ENCODE assay signal across 26 cellular contexts in genomic region chr17:68694791-68695485, GRCh38.
A peak's percentile ranks its signal among the peaks of the same experiment; 100 is the strongest.
DNase-seq lines count a peak whose midpoint lies in the region; ATAC-seq and TF ChIP-seq lines count a peak whose summit lies in the region.
"Had no signal": no experiment of that assay in that cellular context is flagged by ENCODE, and none has a peak within 500 bp of the region (broad histone marks: within the 10 kb centered on the region; RNA-seq: fewer than 3 reads in every experiment).

No MANE protein-coding gene starts in this region.

- H3K4me3 Mint-ChIP-seq in activated CD8-positive, alpha-beta memory T cell treated with anti-CD3 and anti-CD28 coated beads, Interleukin-2, amount 10 ng/mL, durations not matched to agents 7 days and 5 days: no peak overlapping the region
- H3K4me3 Mint-ChIP-seq: activated B cell treated with CpG ODN at 0.5 μM for 24 hours; activated CD4-positive, alpha-beta memory T cell treated with anti-CD3 and anti-CD28 coated beads, Interleukin-2, amount 10 ng/mL, durations not matched to agents 7 days and 5 days; central memory CD8-positive, alpha-beta T cell; IgD-negative memory B cell had no signal

- peak overlapping the region; percentile 11 for H3K4me2 ChIP-seq in skeletal muscle satellite cell (ENCODE audit: low read length)
- H3K4me2 ChIP-seq: SK-N-SH had no signal

- H3K4me3 ChIP-seq in HEK293 (ENCODE audit: low read depth, low read length): no peak overlapping the region
- H3K4me3 ChIP-seq in fibroblast of the aortic adventitia (ENCODE audit: low read depth, low read length): no peak overlapping the region
- no peak overlapping the region for H3K4me3 ChIP-seq in skeletal muscle satellite cell (ENCODE audit: low read length)
- H3K4me3 ChIP-seq: thyroid gland had no signal

- POLR2A ChIA-PET in HEK293 (lab: Yijun Ruan, JAX): no interaction called here

- in situ Hi-C loops in SK-MEL-5 (cut with HindIII; ENCODE audit: low pct_unique_long_range_greater_than_20kb, low sequenced_read_pairs): no loop called here

- no peaks in the 10 kb centered on the region for H3K4me1 Mint-ChIP-seq in activated CD8-positive, alpha-beta memory T cell treated with anti-CD3 and anti-CD28 coated beads, Interleukin-2, amount 10 ng/mL, durations not matched to agents 7 days and 5 days
- H3K4me1 Mint-ChIP-seq: activated B cell treated with CpG ODN at 0.5 μM for 24 hours; activated CD4-positive, alpha-beta memory T cell treated with anti-CD3 and anti-CD28 coated beads, Interleukin-2, amount 10 ng/mL, durations not matched to agents 7 days and 5 days; central memory CD8-positive, alpha-beta T cell had no signal

- ATAC-seq in activated CD8-positive, alpha-beta memory T cell treated with anti-CD3 and anti-CD28 coated beads, Interleukin-2, amount 10 ng/mL, durations not matched to agents 7 days and 5 days: no peak
- ATAC-seq: left lobe of liver; stimulated activated naive CD8-positive, alpha-beta T cell treated with anti-CD3 and anti-CD28 coated beads, Interleukin-15, Interleukin-2, amounts not matched to agents 100 U/mL and 50 U/mL, for 24 hours had no signal

- no peaks in the 10 kb centered on the region for H3K27me3 ChIP-seq in skeletal muscle satellite cell (ENCODE audit: control insufficient read depth, insufficient read depth, low read length)
- H3K27me3 ChIP-seq: thyroid gland had no signal

- H3K27ac Mint-ChIP-seq in activated CD8-positive, alpha-beta memory T cell treated with anti-CD3 and anti-CD28 coated beads, Interleukin-2, amount 10 ng/mL, durations not matched to agents 7 days and 5 days: no peak overlapping the region
- H3K27ac Mint-ChIP-seq: activated B cell treated with CpG ODN at 0.5 μM for 24 hours; activated CD4-positive, alpha-beta memory T cell treated with anti-CD3 and anti-CD28 coated beads, Interleukin-2, amount 10 ng/mL, durations not matched to agents 7 days and 5 days; IgD-negative memory B cell; progenitor cell of endocrine pancreas had no signal

- H3K27ac ChIP-seq in HEK293 (ENCODE audit: extremely low read depth, low read depth, low read length): no peak overlapping the region
- H3K27ac ChIP-seq: HL-60, thyroid gland had no signal

- CTCF ChIA-PET in HEK293 (lab: Yijun Ruan, JAX): interaction anchor here (0.7 kb wide), 1 partner anchor 233 kb away, joined by 3 read pairs; no protein-coding TSS in a partner anchor
- CTCF ChIA-PET in activated CD8-positive, alpha-beta memory T cell treated with anti-CD3 and anti-CD28 coated beads, Interleukin-2, amount 10 ng/mL, durations not matched to agents 7 days and 5 days (lab: Charles Lee): no interaction called here

- TF ChIP-seq CTCF in HEK293 (tag by site-specific recombination; IDR thresholded peaks at IDR 0.05) (no peak), fibroblast of the aortic adventitia (IDR thresholded peaks at IDR 0.05; ENCODE audit: insufficient read depth, low read length) (no peak)

- H3K27me3 Mint-ChIP-seq in activated CD8-positive, alpha-beta memory T cell treated with anti-CD3 and anti-CD28 coated beads, Interleukin-2, amount 10 ng/mL, durations not matched to agents 7 days and 5 days: peaks cover 4% of the 10 kb centered on the region

- DNase-seq in SK-MEL-5 (ENCODE audit: low read depth, low spot score) (peak; percentile 78), fibroblast of the aortic adventitia (ENCODE audit: low read depth) (peak; percentile 18), HT-29 (ENCODE audit: low spot score) (no peak), putamen (ENCODE audit: low spot score) (no peak)
- no peak for DNase-seq in activated CD8-positive, alpha-beta memory T cell treated with anti-CD3 and anti-CD28 coated beads, Interleukin-2, amount 10 ng/mL, durations not matched to agents 7 days and 5 days
- DNase-seq: activated B cell treated with CpG ODN at 0.5 μM for 24 hours; activated CD4-positive, alpha-beta memory T cell treated with anti-CD3 and anti-CD28 coated beads, Interleukin-2, amount 10 ng/mL, durations not matched to agents 7 days and 5 days; activated naive CD4-positive, alpha-beta T cell; amygdala; EL; midbrain; NCI-H1092 treated with DMSO at 0.1 percent for 48 hours; NCI-H2081; NK-92 treated with Interleukin-12 subunit alpha and Interleukin-12 subunit beta, amount 100 ng/mL, for 24 hours; SK-N-SH; small intestine; stimulated activated CD4-positive, alpha-beta T cell treated with anti-CD3 and anti-CD28 coated beads, Interleukin-2, amount 100 ng/mL, for 48 hours; stimulated activated naive CD8-positive, alpha-beta T cell treated with anti-CD3 and anti-CD28 coated beads, Interleukin-15, Interleukin-2, amounts not matched to agents 100 U/mL and 50 U/mL, for 24 hours; thyroid gland had no signal

- H3K4me1 ChIP-seq in HEK293 (ENCODE audit: control insufficient read depth, insufficient read depth, low read length) (no peaks in the 10 kb centered on the region; the same call in 1 of the 2 replicates), skeletal muscle satellite cell (ENCODE audit: control insufficient read depth, insufficient read depth, low read length) (peaks cover 29% of the 10 kb centered on the region)
- H3K4me1 ChIP-seq: thyroid gland had no signal

- no peaks in the 10 kb centered on the region for H3K36me3 ChIP-seq in HEK293 (ENCODE audit: control insufficient read depth in 2 of 2, insufficient read depth in 1 of 2, low read length in 2 of 2)
- H3K36me3 ChIP-seq in skeletal muscle satellite cell (ENCODE audit: insufficient read depth, low read length): no peaks in the 10 kb centered on the region
- H3K36me3 ChIP-seq: thyroid gland had no signal

- no peaks in the 10 kb centered on the region for H3K9me3 Mint-ChIP-seq in activated CD8-positive, alpha-beta memory T cell treated with anti-CD3 and anti-CD28 coated beads, Interleukin-2, amount 10 ng/mL, durations not matched to agents 7 days and 5 days (ENCODE audit: low read depth)
- H3K9me3 Mint-ChIP-seq: activated B cell treated with CpG ODN at 0.5 μM for 24 hours; central memory CD8-positive, alpha-beta T cell had no signal

- no peaks in the 10 kb centered on the region for H3K36me3 Mint-ChIP-seq in activated CD8-positive, alpha-beta memory T cell treated with anti-CD3 and anti-CD28 coated beads, Interleukin-2, amount 10 ng/mL, durations not matched to agents 7 days and 5 days

- H3K9me3 ChIP-seq in HEK293 (ENCODE audit: control insufficient read depth, insufficient read depth, low read depth, low read length): no peaks in the 10 kb centered on the region
- no peaks in the 10 kb centered on the region for H3K9me3 ChIP-seq in skeletal muscle satellite cell (replicated peaks; ENCODE audit: low read length)
- H3K9me3 ChIP-seq: SK-N-SH, thyroid gland had no signal

- H3K9ac ChIP-seq in skeletal muscle satellite cell (ENCODE audit: low read depth, low read length): no peak overlapping the region
- H3K9ac ChIP-seq: SK-N-SH had no signal

TF ChIP-seq in HEK293, 187 proteins besides CTCF, POLR2A, EP300 and RAD21:
- TF ChIP-seq ZFHX2 (tag by site-specific recombination; conservative IDR thresholded peaks at IDR 0.05): peak; percentile 71
- no peak for TF ChIP-seq ZNF76 (tag by site-specific recombination; IDR thresholded peaks at IDR 0.05; ENCODE audit: borderline replicate concordance, low read depth)
- peak; percentile 69 for TF ChIP-seq EGR2 (tag by site-specific recombination; IDR thresholded peaks at IDR 0.05; ENCODE audit: low read depth)
- no peak for TF ChIP-seq PRDM6 (tag by site-specific recombination; IDR thresholded peaks at IDR 0.05)

Comparison
In these comparisons a context has a peak if more than half of its experiments do, and no peak if none do; other contexts are left out.
1. DNase-seq: peak in SK-MEL-5 (single experiment) and fibroblast of the aortic adventitia (single experiment); none in HT-29 (single experiment), activated CD8-positive, alpha-beta memory T cell treated with anti-CD3 and anti-CD28 coated beads, Interleukin-2, amount 10 ng/mL, durations not matched to agents 7 days and 5 days (single experiment) and putamen (single experiment).